14 cellular contexts compared by ENCODE assay signal in genomic region chr16:30060354-30061194, GRCh38. TPM values are rescaled to one million over a fixed set of nuclear protein-coding genes. Genes with fewer than 3 reads are reported as not detected.
DNase-seq lines count a peak whose midpoint lies in the region; ATAC-seq and TF ChIP-seq lines count a peak whose summit lies in the region.
"Had no signal": no experiment of that assay in that cellular context is flagged by ENCODE, and none has a peak within 500 bp of the region (broad histone marks: within the 10 kb centered on the region; RNA-seq: fewer than 3 reads in every experiment).

No MANE protein-coding gene starts in this region.

- intact Hi-C loops in heart left ventricle (cut with DNase I) = loop anchor here in 4 of 10 donors (5.0 to 10.0 kb wide), 5 partner anchors 62 to 464 kb away; partner anchors contain the start of genes MAPK3 (in 2 of the 4), HIRIP3 (in 1 of the 4), INO80E (in 1 of the 4) and ZNF768 (in 1 of the 4)
- intact Hi-C loops in cardiac septum (cut with DNase I) = no loop called here
- intact Hi-C loops in lower lobe of right lung (cut with DNase I) = no loop called here

- no peaks in the 10 kb centered on the region for H3K9me3 Mint-ChIP-seq in mesothelial cell of epicardium
- H3K9me3 Mint-ChIP-seq: activated CD4-positive, alpha-beta memory T cell treated with anti-CD3 and anti-CD28 coated beads for 36 hours; activated T-cell treated with anti-CD3 and anti-CD28 coated beads, Interleukin-2, amount 50 U/mL, for 72 hours had no signal

- no peaks in the 10 kb centered on the region for H3K9me3 ChIP-seq in heart left ventricle
- no peaks in the 10 kb centered on the region for H3K9me3 ChIP-seq in SJCRH30 (replicated peaks)
- H3K9me3 ChIP-seq in lower lobe of right lung = no peaks in the 10 kb centered on the region
- H3K9me3 ChIP-seq: adrenal gland, pancreas, SJSA1 had no signal

- DNase-seq in heart left ventricle (peak in 3 of 5 donors; percentile 62 to 77 (median 71)), cardiac septum (ENCODE audit: low spot score) (no peak), SJCRH30 (peak; percentile 71 to 86), mesothelial cell of epicardium (ENCODE audit: low spot score in 2 of 2, unreplicated experiment in 2 of 2) (no peak), NCI-H510A treated with DMSO at 0.1 percent for 48 hours (lab: John Stamatoyannopoulos, UW) (no peak), lower lobe of right lung (no peak), T-helper 1 cell (no peak)
- DNase-seq in stimulated activated CD4-positive, alpha-beta T cell treated with anti-CD3 and anti-CD28 coated beads, Interleukin-1b, Interleukin-23, amount 100 ng/mL, for 48 hours = no peak
- DNase-seq: activated CD4-positive, alpha-beta memory T cell treated with anti-CD3 and anti-CD28 coated beads for 36 hours; activated T-cell treated with anti-CD3 and anti-CD28 coated beads, Interleukin-2, amount 50 U/mL, for 72 hours; adrenal gland; midbrain; pancreas had no signal

- H3K4me3 ChIP-seq in heart left ventricle (no peak overlapping the region), SJCRH30 (no peak overlapping the region), lower lobe of right lung (no peak overlapping the region)
- H3K4me3 ChIP-seq: adrenal gland, pancreas, SJSA1 had no signal

- 70 to 75% (median 73%) methylated on average over 6 of the region's 6 CpGs for WGBS in heart left ventricle, 4 donors

- no peak overlapping the region for H3K4me3 Mint-ChIP-seq in mesothelial cell of epicardium
- H3K4me3 Mint-ChIP-seq: activated CD4-positive, alpha-beta memory T cell treated with anti-CD3 and anti-CD28 coated beads for 36 hours; activated T-cell treated with anti-CD3 and anti-CD28 coated beads, Interleukin-2, amount 50 U/mL, for 72 hours had no signal

- H3K36me3 Mint-ChIP-seq in mesothelial cell of epicardium = peaks cover 3% of the 10 kb centered on the region

- H3K27ac ChIP-seq in heart left ventricle (peak overlapping the region in 1 of 12 donors; percentile 40), SJCRH30 (peak overlapping the region; percentile 14; the same call in 1 of the 2 replicates), lower lobe of right lung (no peak overlapping the region)
- H3K27ac ChIP-seq: adrenal gland, pancreas, SJSA1 had no signal

- H3K27ac Mint-ChIP-seq in mesothelial cell of epicardium = peak overlapping the region; percentile 90
- H3K27ac Mint-ChIP-seq: activated CD4-positive, alpha-beta memory T cell treated with anti-CD3 and anti-CD28 coated beads for 36 hours; activated T-cell treated with anti-CD3 and anti-CD28 coated beads, Interleukin-2, amount 50 U/mL, for 72 hours had no signal

- peaks cover 0 to 24% (median 18%) of the 10 kb centered on the region in 12 donors for H3K4me1 ChIP-seq in heart left ventricle
- peaks cover 25% of the 10 kb centered on the region for H3K4me1 ChIP-seq in SJCRH30
- peaks cover 11% of the 10 kb centered on the region for H3K4me1 ChIP-seq in lower lobe of right lung

- TF ChIP-seq POLR2A in heart left ventricle (IDR thresholded peaks at IDR 0.05) = no peak

- TF ChIP-seq CTCF in heart left ventricle (IDR thresholded peaks at IDR 0.05) (no peak), mesothelial cell of epicardium (IDR thresholded peaks at IDR 0.05; ENCODE audit: unreplicated experiment) (no peak), lower lobe of right lung (IDR thresholded peaks at IDR 0.05) (no peak)

- H3K27me3 Mint-ChIP-seq in mesothelial cell of epicardium (ENCODE audit: low read depth) = no peaks in the 10 kb centered on the region
- H3K27me3 Mint-ChIP-seq: activated CD4-positive, alpha-beta memory T cell treated with anti-CD3 and anti-CD28 coated beads for 36 hours had no signal

- no peaks in the 10 kb centered on the region for H3K36me3 ChIP-seq in heart left ventricle
- no peaks in the 10 kb centered on the region for H3K36me3 ChIP-seq in SJCRH30
- no peaks in the 10 kb centered on the region for H3K36me3 ChIP-seq in lower lobe of right lung
- H3K36me3 ChIP-seq: adrenal gland, pancreas had no signal

- ATAC-seq in heart left ventricle = no peak
- no peak for ATAC-seq in lower lobe of right lung
- ATAC-seq: activated T-cell treated with anti-CD3 and anti-CD28 coated beads, Interleukin-2, amount 50 U/mL, for 72 hours; pancreas had no signal

- H3K27me3 ChIP-seq in heart left ventricle = no peaks in the 10 kb centered on the region
- H3K27me3 ChIP-seq in SJCRH30 = no peaks in the 10 kb centered on the region
- no peaks in the 10 kb centered on the region for H3K27me3 ChIP-seq in lower lobe of right lung (ENCODE audit: low read depth)
- H3K27me3 ChIP-seq: adrenal gland, pancreas, SJSA1 had no signal

- peaks cover 24% of the 10 kb centered on the region for H3K4me1 Mint-ChIP-seq in mesothelial cell of epicardium

RNA-seq across cellular contexts. Expression of gene ALDOA, which starts 5.0 kb away (rescaled TPM):
- 1,000 to 10,000 TPM; 2,644 to 5,076 (median 3,574) TPM for total RNA-seq in heart left ventricle
- polyA plus RNA-seq in heart left ventricle = 1,000 to 10,000 TPM; 2,585 to 3,542 TPM
- 3,068 TPM for total RNA-seq in cardiac septum
- total RNA-seq in SJCRH30 (2014; rRNA removed; shearing (Covaris generic)) = 646 and 744 TPM in 2 replicates
- 613 to 624 TPM (median 618 TPM) in 3 replicates for total RNA-seq in mesothelial cell of epicardium
- total RNA-seq in lower lobe of right lung = 733 TPM

RNA-seq across cellular contexts. Expression of gene PPP4C, which starts 15.2 kb away (rescaled TPM):
- total RNA-seq in heart left ventricle (10 to 100 TPM; 29.9 to 65.9 (median 41.1) TPM), cardiac septum (44.1 TPM), mesothelial cell of epicardium (102 to 107 TPM (median 105 TPM) in 3 replicates), lower lobe of right lung (68.9 TPM)
- 10 to 100 TPM; 43.5 to 89.0 TPM for polyA plus RNA-seq in heart left ventricle
- total RNA-seq in SJCRH30 (2014; rRNA removed; shearing (Covaris generic)) = 96.7 and 99.4 TPM in 2 replicates

RNA-seq across cellular contexts. Expression of gene TLCD3B, which starts 29.5 kb away (rescaled TPM):
- not detected for total RNA-seq in heart left ventricle
- polyA plus RNA-seq in heart left ventricle = not detected
- not detected for total RNA-seq in cardiac septum
- total RNA-seq in SJCRH30 (2014; rRNA removed; shearing (Covaris generic)) = 0.49 and 0.58 TPM in 2 replicates
- 0.55 to 1.1 TPM (median 0.72 TPM) in 3 replicates for total RNA-seq in mesothelial cell of epicardium
- total RNA-seq in lower lobe of right lung = not detected

RNA-seq across cellular contexts. Expression of gene TBX6, which starts 31.1 kb away (rescaled TPM):
- total RNA-seq in heart left ventricle (under 1 TPM in 8 of 9 donors, not detected in 1; 0.39 to 0.95 (median 0.72) TPM), cardiac septum (0.57 TPM), mesothelial cell of epicardium (2.3 to 2.7 TPM (median 2.4 TPM) in 3 replicates), lower lobe of right lung (1.6 TPM)
- polyA plus RNA-seq in heart left ventricle = under 1 TPM; 0.26 to 0.84 TPM
- 0.18 and 0.73 TPM in 2 replicates for total RNA-seq in SJCRH30 (2014; rRNA removed; shearing (Covaris generic))
- total RNA-seq: SJSA1 had no signal

RNA-seq across cellular contexts. Expression of gene YPEL3, which starts 35.4 kb away (rescaled TPM):
- total RNA-seq in heart left ventricle (100 to 1,000 TPM in 2 of 9 donors, 10 to 100 TPM in 7; 34.8 to 248 (median 49.3) TPM), cardiac septum (43.2 TPM), mesothelial cell of epicardium (34.5 to 45.0 TPM (median 36.9 TPM) in 3 replicates), lower lobe of right lung (113 TPM)
- 100 to 1,000 TPM in 1 of 2 donors, 10 to 100 TPM in 1; 57.1 to 106 TPM for polyA plus RNA-seq in heart left ventricle
- 10.3 and 13.0 TPM in 2 replicates for total RNA-seq in SJCRH30 (2014; rRNA removed; shearing (Covaris generic))

Comparison
In these comparisons a context has a peak if more than half of its experiments do, and no peak if none do; other contexts are left out.
1. DNase-seq: peak in heart left ventricle (3 of 5) and SJCRH30 (2 of 2); none in cardiac septum (single experiment), mesothelial cell of epicardium (0 of 2), NCI-H510A treated with DMSO at 0.1 percent for 48 hours (single experiment), stimulated activated CD4-positive, alpha-beta T cell treated with anti-CD3 and anti-CD28 coated beads, Interleukin-1b, Interleukin-23, amount 100 ng/mL, for 48 hours (single experiment), lower lobe of right lung (single experiment) and T-helper 1 cell (0 of 5).